19 cellular contexts compared by ENCODE assay signal in the genomic region with DNA sequence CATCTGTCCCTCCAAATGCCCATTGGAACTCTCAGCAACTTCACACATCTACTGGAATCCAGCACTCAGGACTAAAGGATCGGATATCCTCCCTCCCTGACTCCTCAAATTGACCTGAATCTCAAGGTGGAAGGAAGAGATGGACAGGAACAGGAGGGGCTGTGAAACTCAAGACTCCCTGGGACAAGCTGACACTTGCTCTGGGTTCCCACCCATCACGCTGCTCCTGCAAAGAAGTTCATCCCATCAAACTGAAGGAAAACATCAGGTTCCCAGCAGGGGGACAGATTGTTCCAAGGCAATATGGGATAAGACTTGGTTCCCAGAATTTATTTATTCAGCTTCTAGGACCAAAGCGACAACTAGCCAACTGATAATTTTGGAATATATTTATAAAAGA.
"Had no signal": no experiment of that assay in that cellular context is flagged by ENCODE, and none has a peak within 500 bp of the region (broad histone marks: within the 10 kb centered on the region; RNA-seq: fewer than 3 reads in every experiment).

No MANE protein-coding gene starts in this region.

- H3K36me3 ChIP-seq: esophagus squamous epithelium, gastrocnemius medialis, sigmoid colon, thoracic aorta had no signal

- H3K4me3 Mint-ChIP-seq: activated naive CD8-positive, alpha-beta T cell treated with anti-CD3 and anti-CD28 coated beads for 36 hours; memory B cell; stimulated activated memory B cell treated with anti-CD40 and anti-IgM and Interleukin-4, amounts not matched to agents 10 μg/mL and 1 μg/mL and 100 μg/mL, for 72 hours; type B pancreatic cell had no signal

- DNase-seq: activated gamma-delta T cell treated with Interleukin-2 at 50 U/mL for 16 hours; activated naive CD8-positive, alpha-beta T cell treated with anti-CD3 and anti-CD28 coated beads for 36 hours; activated T-cell treated with anti-CD3 and anti-CD28 coated beads, Interleukin-2, amount 50 U/mL, for 1 hour; cerebellar nuclear complex; esophagus squamous epithelium; gastrocnemius medialis; hippocampal formation; kidney glomerular epithelial cell; mucosa of descending colon; retina; sigmoid colon; stimulated activated CD4-positive, alpha-beta T cell treated with anti-CD3 and anti-CD28 coated beads, Interleukin-15, amount 100 ng/mL, for 24 hours; T-helper 1 cell had no signal

- H3K27me3 Mint-ChIP-seq: activated naive CD8-positive, alpha-beta T cell treated with anti-CD3 and anti-CD28 coated beads for 36 hours; stimulated activated memory B cell treated with anti-CD40 and anti-IgM and Interleukin-4, amounts not matched to agents 10 μg/mL and 1 μg/mL and 100 μg/mL, for 72 hours; type B pancreatic cell had no signal

- H3K36me3 Mint-ChIP-seq: activated naive CD8-positive, alpha-beta T cell treated with anti-CD3 and anti-CD28 coated beads for 36 hours; memory B cell; stimulated activated memory B cell treated with anti-CD40 and anti-IgM and Interleukin-4, amounts not matched to agents 10 μg/mL and 1 μg/mL and 100 μg/mL, for 72 hours; type B pancreatic cell had no signal

- H3K9me3 Mint-ChIP-seq: activated naive CD8-positive, alpha-beta T cell treated with anti-CD3 and anti-CD28 coated beads for 36 hours; stimulated activated memory B cell treated with anti-CD40 and anti-IgM and Interleukin-4, amounts not matched to agents 10 μg/mL and 1 μg/mL and 100 μg/mL, for 72 hours; type B pancreatic cell had no signal

- H3K27me3 ChIP-seq: esophagus squamous epithelium, gastrocnemius medialis, sigmoid colon had no signal

- H3K4me1 Mint-ChIP-seq: memory B cell; stimulated activated memory B cell treated with anti-CD40 and anti-IgM and Interleukin-4, amounts not matched to agents 10 μg/mL and 1 μg/mL and 100 μg/mL, for 72 hours had no signal

- H3K4me1 ChIP-seq: gastrocnemius medialis, sigmoid colon had no signal

- H3K4me3 ChIP-seq: coronary artery, esophagus squamous epithelium, gastrocnemius medialis, mucosa of descending colon, sigmoid colon, smooth muscle cell, thoracic aorta had no signal

- H3K9me3 ChIP-seq: esophagus squamous epithelium, gastrocnemius medialis, mucosa of descending colon, sigmoid colon, thoracic aorta had no signal

- H3K27ac Mint-ChIP-seq: activated naive CD8-positive, alpha-beta T cell treated with anti-CD3 and anti-CD28 coated beads for 36 hours; memory B cell; stimulated activated memory B cell treated with anti-CD40 and anti-IgM and Interleukin-4, amounts not matched to agents 10 μg/mL and 1 μg/mL and 100 μg/mL, for 72 hours; type B pancreatic cell had no signal

- H3K27ac ChIP-seq: coronary artery, esophagus squamous epithelium, gastrocnemius medialis, sigmoid colon, thoracic aorta had no signal
